In genomic region chr3:178341636-178342035, GRCh38 we compare ENCODE assay signal across 15 cellular contexts.
DNase-seq lines count a peak whose midpoint lies in the region; ATAC-seq and TF ChIP-seq lines count a peak whose summit lies in the region.
"Had no signal": no experiment of that assay in that cellular context is flagged by ENCODE, and none has a peak within 500 bp of the region (broad histone marks: within the 10 kb centered on the region; RNA-seq: fewer than 3 reads in every experiment).

No MANE protein-coding gene starts in this region.

- H3K27me3 ChIP-seq in thyroid gland (no peaks in the 10 kb centered on the region), heart left ventricle (no peaks in the 10 kb centered on the region)

- no peak for TF ChIP-seq CTCF in HFFc6 (IDR thresholded peaks at IDR 0.05)
- no peak for TF ChIP-seq CTCF in chondrocyte (IDR thresholded peaks at IDR 0.05)
- no peak for TF ChIP-seq CTCF in nephron progenitor cell (IDR thresholded peaks at IDR 0.05)
- no peak for TF ChIP-seq CTCF in thyroid gland (IDR thresholded peaks at IDR 0.05)
- no peak for TF ChIP-seq CTCF in heart left ventricle (IDR thresholded peaks at IDR 0.05)

- H3K27ac ChIP-seq in thyroid gland (peak overlapping the region; percentile 28 to 69 (median 34)), heart left ventricle (no peak overlapping the region)

- TF ChIP-seq POLR2A in thyroid gland (IDR thresholded peaks at IDR 0.05): no peak
- no peak for TF ChIP-seq POLR2A in heart left ventricle (IDR thresholded peaks at IDR 0.05)

- no peaks in the 10 kb centered on the region; the same call in 1 of the 2 replicates for H3K27me3 Mint-ChIP-seq in HFFc6 (ENCODE audit: insufficient read depth)
- H3K27me3 Mint-ChIP-seq in chondrocyte (ENCODE audit: low read depth): no peaks in the 10 kb centered on the region
- H3K27me3 Mint-ChIP-seq in nephron progenitor cell (ENCODE audit: low read depth, poor library complexity): no peaks in the 10 kb centered on the region
- H3K27me3 Mint-ChIP-seq: CD4-positive, alpha-beta T cell had no signal

- intact Hi-C loops in thyroid gland (cut with DNase I) (no loop called here), heart left ventricle (cut with DNase I) (no loop called here)

- DNase-seq in HFFc6 (no peak), chondrocyte (ENCODE audit: low spot score) (no peak), nephron progenitor cell (peak; percentile 8), thyroid gland (peak; percentile 54 to 68), NCI-H1694 treated with DMSO at 0.1 percent for 48 hours (lab: John Stamatoyannopoulos, UW) (no peak), heart left ventricle (no peak)
- DNase-seq: C1 segment of cervical spinal cord; CD4-positive, alpha-beta T cell; DMS79; GOT3; H9 had no signal

- H3K36me3 ChIP-seq in thyroid gland (no peaks in the 10 kb centered on the region), heart left ventricle (no peaks in the 10 kb centered on the region)

- H3K4me3 ChIP-seq in thyroid gland (replicated peaks in 1 of 3): no peak overlapping the region
- no peak overlapping the region for H3K4me3 ChIP-seq in heart left ventricle
- H3K4me3 ChIP-seq: GM12878 had no signal

- peaks cover 14 to 28% of the 10 kb centered on the region in 2 donors for H3K4me1 ChIP-seq in thyroid gland
- peaks cover 0 to 11% (median 0%) of the 10 kb centered on the region in 12 donors for H3K4me1 ChIP-seq in heart left ventricle

- H3K4me3 Mint-ChIP-seq in HFFc6 (peak overlapping the region; percentile 1; the same call in 1 of the 2 replicates), chondrocyte (ENCODE audit: unreplicated experiment) (no peak overlapping the region), nephron progenitor cell (peak overlapping the region; percentile 3)
- H3K4me3 Mint-ChIP-seq: B cell; CD4-positive, alpha-beta T cell; H9 had no signal

- H3K4me1 Mint-ChIP-seq in HFFc6 (ENCODE audit: low read depth): peaks cover 22% of the 10 kb centered on the region
- H3K4me1 Mint-ChIP-seq in chondrocyte (ENCODE audit: low read depth): peaks cover 34% of the 10 kb centered on the region
- peaks cover 31% of the 10 kb centered on the region for H3K4me1 Mint-ChIP-seq in nephron progenitor cell
- H3K4me1 Mint-ChIP-seq: B cell had no signal

- WGBS in thyroid gland, 2 donors: 40 to 47% methylated on average over 7 of the region's 7 CpGs
- WGBS in heart left ventricle, 4 donors: 81 to 92% (median 90%) methylated on average over 7 of the region's 7 CpGs

- ATAC-seq in heart left ventricle (no peak), HG02852 (IDR thresholded peaks at IDR 0.05; ENCODE audit: unreplicated experiment) (no peak)
- ATAC-seq: GM12878, HepG2 had no signal

- H3K27ac Mint-ChIP-seq in HFFc6 (no peak overlapping the region), chondrocyte (ENCODE audit: unreplicated experiment) (peak overlapping the region; percentile 52), nephron progenitor cell (peak overlapping the region; percentile 1)
- H3K27ac Mint-ChIP-seq: B cell; CD4-positive, alpha-beta T cell; H9 had no signal

- H3K36me3 Mint-ChIP-seq in HFFc6 (ENCODE audit: low read depth): no peaks in the 10 kb centered on the region
- H3K36me3 Mint-ChIP-seq in chondrocyte (ENCODE audit: low read depth): no peaks in the 10 kb centered on the region
- no peaks in the 10 kb centered on the region for H3K36me3 Mint-ChIP-seq in nephron progenitor cell (ENCODE audit: low read depth)

- no peaks in the 10 kb centered on the region for H3K9me3 Mint-ChIP-seq in HFFc6
- H3K9me3 Mint-ChIP-seq in chondrocyte (ENCODE audit: low read depth): no peaks in the 10 kb centered on the region
- H3K9me3 Mint-ChIP-seq in nephron progenitor cell: no peaks in the 10 kb centered on the region
- H3K9me3 Mint-ChIP-seq: CD4-positive, alpha-beta T cell; H9 had no signal

- H3K9me3 ChIP-seq in thyroid gland: no peaks in the 10 kb centered on the region
- no peaks in the 10 kb centered on the region for H3K9me3 ChIP-seq in heart left ventricle

Comparison
In these comparisons a context has a peak if more than half of its experiments do, and no peak if none do; other contexts are left out.
1. DNase-seq: peak in nephron progenitor cell (single experiment) and thyroid gland (2 of 2); none in HFFc6 (single experiment), chondrocyte (single experiment), NCI-H1694 treated with DMSO at 0.1 percent for 48 hours (single experiment) and heart left ventricle (0 of 5).
2. H3K27ac ChIP-seq: peak in thyroid gland (3 of 3); none in heart left ventricle (0 of 12).